Comparison of ENCODE assay signal across 1 cellular context in the genomic region with DNA sequence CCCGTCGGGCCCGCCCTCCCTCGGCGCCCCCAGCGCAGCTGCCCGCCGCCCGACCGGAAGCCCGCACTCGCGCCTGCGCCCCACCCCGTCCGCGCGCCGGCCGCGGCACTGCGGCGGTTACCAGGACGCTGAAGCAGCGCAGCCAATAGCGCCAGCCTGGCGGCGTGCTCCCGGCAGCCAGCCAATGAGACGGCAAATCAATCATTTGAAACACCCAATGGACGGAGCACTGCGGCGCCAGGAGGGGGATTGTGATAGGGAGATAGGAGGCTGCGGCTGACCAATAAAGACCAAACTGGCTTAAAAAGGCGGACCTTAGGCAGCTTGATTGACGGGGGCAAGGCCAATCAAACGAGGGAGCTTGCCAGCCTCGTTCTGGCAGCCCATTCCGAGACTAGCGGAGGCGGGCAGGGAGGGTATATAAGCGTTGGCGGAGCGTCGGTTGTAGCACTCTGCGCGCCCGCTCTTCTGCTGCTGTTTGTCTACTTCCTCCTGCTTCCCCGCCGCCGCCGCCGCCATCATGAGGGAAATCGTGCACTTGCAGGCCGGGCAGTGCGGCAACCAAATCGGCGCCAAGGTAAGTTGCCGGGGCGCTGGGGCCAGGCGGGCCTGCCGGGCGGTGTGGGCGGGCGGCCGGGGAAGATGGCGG.
A peak's percentile ranks its signal among the peaks of the same experiment; 100 is the strongest.
TF ChIP-seq lines count a peak whose summit lies in the region.

A gene (plus strand): TSS at position 447 of the 649 bp plus-strand sequence. CDS start 74 bp downstream, at position 521.

TF ChIP-seq in SK-N-SH, 30 proteins besides CTCF, POLR2A, EP300 and RAD21 (continued from another document):
- TF ChIP-seq, protein P1, sequence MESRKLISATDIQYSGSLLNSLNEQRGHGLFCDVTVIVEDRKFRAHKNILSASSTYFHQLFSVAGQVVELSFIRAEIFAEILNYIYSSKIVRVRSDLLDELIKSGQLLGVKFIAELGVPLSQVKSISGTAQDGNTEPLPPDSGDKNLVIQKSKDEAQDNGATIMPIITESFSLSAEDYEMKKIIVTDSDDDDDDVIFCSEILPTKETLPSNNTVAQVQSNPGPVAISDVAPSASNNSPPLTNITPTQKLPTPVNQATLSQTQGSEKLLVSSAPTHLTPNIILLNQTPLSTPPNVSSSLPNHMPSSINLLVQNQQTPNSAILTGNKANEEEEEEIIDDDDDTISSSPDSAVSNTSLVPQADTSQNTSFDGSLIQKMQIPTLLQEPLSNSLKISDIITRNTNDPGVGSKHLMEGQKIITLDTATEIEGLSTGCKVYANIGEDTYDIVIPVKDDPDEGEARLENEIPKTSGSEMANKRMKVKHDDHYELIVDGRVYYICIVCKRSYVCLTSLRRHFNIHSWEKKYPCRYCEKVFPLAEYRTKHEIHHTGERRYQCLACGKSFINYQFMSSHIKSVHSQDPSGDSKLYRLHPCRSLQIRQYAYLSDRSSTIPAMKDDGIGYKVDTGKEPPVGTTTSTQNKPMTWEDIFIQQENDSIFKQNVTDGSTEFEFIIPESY (IDR thresholded peaks at IDR 0.05; ENCODE audit: borderline replicate concordance, low read depth): no peak
- TF ChIP-seq, protein P2, sequence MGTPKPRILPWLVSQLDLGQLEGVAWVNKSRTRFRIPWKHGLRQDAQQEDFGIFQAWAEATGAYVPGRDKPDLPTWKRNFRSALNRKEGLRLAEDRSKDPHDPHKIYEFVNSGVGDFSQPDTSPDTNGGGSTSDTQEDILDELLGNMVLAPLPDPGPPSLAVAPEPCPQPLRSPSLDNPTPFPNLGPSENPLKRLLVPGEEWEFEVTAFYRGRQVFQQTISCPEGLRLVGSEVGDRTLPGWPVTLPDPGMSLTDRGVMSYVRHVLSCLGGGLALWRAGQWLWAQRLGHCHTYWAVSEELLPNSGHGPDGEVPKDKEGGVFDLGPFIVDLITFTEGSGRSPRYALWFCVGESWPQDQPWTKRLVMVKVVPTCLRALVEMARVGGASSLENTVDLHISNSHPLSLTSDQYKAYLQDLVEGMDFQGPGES (IDR thresholded peaks at IDR 0.05; ENCODE audit: low read depth, low read length): peak; percentile 99
- TF ChIP-seq YY1 (IDR thresholded peaks at IDR 0.05; ENCODE audit: low read depth): peak; percentile 85
TF ChIP-seq in SK-N-SH: peak in this region for 12.
